14 cellular contexts compared by ENCODE assay signal in genomic region chr4:40206421-40206820, GRCh38. TPM values are rescaled to one million over a fixed set of nuclear protein-coding genes. Genes with fewer than 3 reads are reported as not detected.
DNase-seq lines count a peak whose midpoint lies in the region; ATAC-seq and TF ChIP-seq lines count a peak whose summit lies in the region.
"Had no signal": no experiment of that assay in that cellular context is flagged by ENCODE, and none has a peak within 500 bp of the region (broad histone marks: within the 10 kb centered on the region; RNA-seq: fewer than 3 reads in every experiment).

No MANE protein-coding gene starts in this region.

- CTCF ChIA-PET in CD8-positive, alpha-beta memory T cell (lab: Charles Lee): interaction anchor here (1.3 to 13.9 kb wide), 6 partner anchors 19 to 110 kb away, joined by 3 to 194 read pairs (median 5); no protein-coding TSS in a partner anchor

- peaks cover 0 to 2% of the 10 kb centered on the region in 2 donors for H3K27me3 Mint-ChIP-seq in CD8-positive, alpha-beta memory T cell
- no peaks in the 10 kb centered on the region for H3K27me3 Mint-ChIP-seq in activated naive CD8-positive, alpha-beta T cell
- H3K27me3 Mint-ChIP-seq in natural killer cell treated with Interleukin-12 subunit alpha and Interleukin-12 subunit beta and Interleukin-15 and Interleukin-18, amount 100 ng/mL, for 72 hours: no peaks in the 10 kb centered on the region

- H3K9ac ChIP-seq in Loucy (ENCODE audit: low read depth, low read length, poor library complexity, severe bottlenecking): peak overlapping the region; percentile 96

- no peak overlapping the region for H2AFZ ChIP-seq in Loucy (ENCODE audit: low read length)

- peaks cover 20% of the 10 kb centered on the region for H3F3A ChIP-seq in Loucy (ENCODE audit: low read depth)

- POLR2A ChIA-PET in CD8-positive, alpha-beta memory T cell (lab: Charles Lee): interaction anchor here (0.8 to 3.1 kb wide), 4 partner anchors 10 to 107 kb away, joined by 3 to 26 read pairs (median 8); partner anchors contain the start of gene RHOH

- H3K4me1 ChIP-seq in CD8-positive, alpha-beta memory T cell (ENCODE audit: insufficient read depth, low read length): peaks cover 70% of the 10 kb centered on the region
- H3K4me1 ChIP-seq in Loucy (ENCODE audit: insufficient read depth, low read length, poor library complexity, severe bottlenecking): peaks cover 64% of the 10 kb centered on the region
- H3K4me1 ChIP-seq: prostate gland had no signal

- H3K36me3 Mint-ChIP-seq in CD8-positive, alpha-beta memory T cell: peaks cover 5 to 76% (median 25%) of the 10 kb centered on the region in 3 donors
- peaks cover 44% of the 10 kb centered on the region for H3K36me3 Mint-ChIP-seq in activated naive CD8-positive, alpha-beta T cell
- H3K36me3 Mint-ChIP-seq in natural killer cell treated with Interleukin-12 subunit alpha and Interleukin-12 subunit beta and Interleukin-15 and Interleukin-18, amount 100 ng/mL, for 72 hours: peaks cover 23% of the 10 kb centered on the region

- peaks cover 79 to 95% (median 81%) of the 10 kb centered on the region in 3 donors for H3K4me1 Mint-ChIP-seq in CD8-positive, alpha-beta memory T cell
- H3K4me1 Mint-ChIP-seq in activated naive CD8-positive, alpha-beta T cell (ENCODE audit: low read depth): peaks cover 75% of the 10 kb centered on the region
- H3K4me1 Mint-ChIP-seq in natural killer cell treated with Interleukin-12 subunit alpha and Interleukin-12 subunit beta and Interleukin-15 and Interleukin-18, amount 100 ng/mL, for 72 hours (ENCODE audit: low read depth in 2 of 2): peaks cover 67 to 83% of the 10 kb centered on the region in 2 donors

- ATAC-seq in natural killer cell treated with Interleukin-12 subunit alpha and Interleukin-12 subunit beta and Interleukin-15 and Interleukin-18, amount 100 ng/mL, for 72 hours: no peak
- ATAC-seq in GM21360 (IDR thresholded peaks at IDR 0.05; ENCODE audit: unreplicated experiment) (no peak), HG02610 (IDR thresholded peaks at IDR 0.05; ENCODE audit: unreplicated experiment) (no peak)

- H4K20me1 ChIP-seq in Loucy (ENCODE audit: insufficient read depth, low read length, poor library complexity, severe bottlenecking): peaks cover 88% of the 10 kb centered on the region

- no peaks in the 10 kb centered on the region for H3K9me2 ChIP-seq in Loucy (replicated peaks; ENCODE audit: low read depth, low read length)

- H3K9me3 ChIP-seq in CD8-positive, alpha-beta memory T cell (ENCODE audit: low read length): no peaks in the 10 kb centered on the region
- no peaks in the 10 kb centered on the region for H3K9me3 ChIP-seq in Loucy (ENCODE audit: insufficient read depth, low read depth, low read length)
- H3K9me3 ChIP-seq: prostate gland had no signal

- no peaks in the 10 kb centered on the region for H3K9me3 Mint-ChIP-seq in CD8-positive, alpha-beta memory T cell
- no peaks in the 10 kb centered on the region for H3K9me3 Mint-ChIP-seq in activated naive CD8-positive, alpha-beta T cell (ENCODE audit: low read depth)
- no peaks in the 10 kb centered on the region for H3K9me3 Mint-ChIP-seq in natural killer cell treated with Interleukin-12 subunit alpha and Interleukin-12 subunit beta and Interleukin-15 and Interleukin-18, amount 100 ng/mL, for 72 hours

- peak overlapping the region; percentile 90 to 100 (median 97) for H3K4me3 Mint-ChIP-seq in CD8-positive, alpha-beta memory T cell
- peak overlapping the region; percentile 99 for H3K4me3 Mint-ChIP-seq in activated naive CD8-positive, alpha-beta T cell
- peak overlapping the region; percentile 99 for H3K4me3 Mint-ChIP-seq in natural killer cell treated with Interleukin-12 subunit alpha and Interleukin-12 subunit beta and Interleukin-15 and Interleukin-18, amount 100 ng/mL, for 72 hours

- H3K27ac ChIP-seq in CD8-positive, alpha-beta memory T cell (ENCODE audit: low read depth, low read length): peak overlapping the region; percentile 72
- H3K27ac ChIP-seq: prostate gland, RWPE1 had no signal

- peaks cover 100% of the 10 kb centered on the region for H3K79me2 ChIP-seq in Loucy (ENCODE audit: insufficient read depth, low read length)

- peak overlapping the region; percentile 49 for H3K4me3 ChIP-seq in CD8-positive, alpha-beta memory T cell (ENCODE audit: low read length)
- peak overlapping the region; percentile 96 for H3K4me3 ChIP-seq in Loucy (ENCODE audit: low read length, poor library complexity, severe bottlenecking)
- H3K4me3 ChIP-seq: prostate gland had no signal

- H3K27ac Mint-ChIP-seq in CD8-positive, alpha-beta memory T cell: peak overlapping the region; percentile 84 to 100 (median 94)
- peak overlapping the region; percentile 100 for H3K27ac Mint-ChIP-seq in activated naive CD8-positive, alpha-beta T cell
- peak overlapping the region; percentile 98 for H3K27ac Mint-ChIP-seq in natural killer cell treated with Interleukin-12 subunit alpha and Interleukin-12 subunit beta and Interleukin-15 and Interleukin-18, amount 100 ng/mL, for 72 hours

- DNase-seq in CD8-positive, alpha-beta memory T cell: peak in 1 of 5 donors; percentile 55
- no peak for DNase-seq in natural killer cell treated with Interleukin-12 subunit alpha and Interleukin-12 subunit beta and Interleukin-15 and Interleukin-18, amount 100 ng/mL, for 72 hours (ENCODE audit: low spot score)
- DNase-seq in superior temporal gyrus (ENCODE audit: extremely low spot score): no peak
- no peak for DNase-seq in activated effector memory CD4-positive, alpha-beta T cell treated with anti-CD3 and anti-CD28 coated beads, Interleukin-2, amount 50 U/mL, for 16 hours
- DNase-seq: activated CD8-positive, alpha-beta memory T cell treated with anti-CD3 and anti-CD28 coated beads for 24 hours; Calu3; kidney; NCI-H2171 had no signal

- H3K4me2 ChIP-seq in Loucy (ENCODE audit: low read depth, low read length, poor library complexity, severe bottlenecking): peak overlapping the region; percentile 96

- peaks cover 11% of the 10 kb centered on the region for H3K36me3 ChIP-seq in CD8-positive, alpha-beta memory T cell (ENCODE audit: insufficient read depth, low read length)
- peaks cover 58% of the 10 kb centered on the region for H3K36me3 ChIP-seq in Loucy (ENCODE audit: insufficient read depth, low read length)
- H3K36me3 ChIP-seq: prostate gland had no signal

- TF ChIP-seq CTCF in Loucy (conservative IDR thresholded peaks at IDR 0.05; ENCODE audit: low read length): no peak

- no peaks in the 10 kb centered on the region for H3K27me3 ChIP-seq in CD8-positive, alpha-beta memory T cell (ENCODE audit: insufficient read depth, low read length, poor library complexity, severe bottlenecking)
- no peaks in the 10 kb centered on the region for H3K27me3 ChIP-seq in Loucy (ENCODE audit: insufficient read depth, low read length, poor library complexity, severe bottlenecking)

RNA-seq across cellular contexts. Expression of gene RHOH, which starts 9.6 kb away (rescaled TPM):
- 100 to 1,000 TPM; 148 TPM for total RNA-seq in CD8-positive, alpha-beta memory T cell
- polyA plus RNA-seq in CD8-positive, alpha-beta memory T cell: 262 TPM
- total RNA-seq in natural killer cell treated with Interleukin-12 subunit alpha and Interleukin-12 subunit beta and Interleukin-15 and Interleukin-18, amount 100 ng/mL, for 72 hours: 100 to 1,000 TPM; 140 to 169 TPM
- total RNA-seq: Calu3 had no signal
